10 cellular contexts compared by ENCODE assay signal in the genomic region with DNA sequence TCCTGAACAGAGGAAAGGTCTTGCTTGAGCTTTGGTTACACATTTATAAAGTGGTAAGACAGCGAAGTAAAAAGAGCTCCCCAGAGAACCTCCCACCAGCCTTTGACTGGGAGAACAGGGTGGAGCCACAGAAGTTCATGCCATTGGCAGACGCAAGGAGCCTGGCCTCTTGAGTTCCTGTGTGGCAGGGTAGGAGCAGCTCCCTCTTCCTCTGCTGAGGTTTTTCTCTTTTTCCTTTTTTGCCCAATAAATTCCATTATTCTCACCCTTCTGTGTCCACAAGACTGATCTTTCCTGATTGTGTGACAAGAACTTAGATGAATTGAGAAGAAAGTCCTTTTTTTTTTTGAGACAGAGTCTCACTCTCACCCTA. TPM values are rescaled to one million over a fixed set of nuclear protein-coding genes. Genes with fewer than 3 reads are reported as not detected.
DNase-seq lines count a peak whose midpoint lies in the region; ATAC-seq and TF ChIP-seq lines count a peak whose summit lies in the region.
"Had no signal": no experiment of that assay in that cellular context is flagged by ENCODE, and none has a peak within 500 bp of the region (broad histone marks: within the 10 kb centered on the region; RNA-seq: fewer than 3 reads in every experiment).

No MANE protein-coding gene starts in this region.

- peaks cover 36% of the 10 kb centered on the region for H3K9me3 Mint-ChIP-seq in HFFc6
- peaks cover 5% of the 10 kb centered on the region for H3K9me3 Mint-ChIP-seq in central memory CD8-positive, alpha-beta T cell

- H3K4me3 Mint-ChIP-seq in HFFc6, result no peak overlapping the region
- H3K4me3 Mint-ChIP-seq in central memory CD8-positive, alpha-beta T cell, result peak overlapping the region; percentile 42

- peak overlapping the region; percentile 80 for H3K27ac Mint-ChIP-seq in HFFc6
- H3K27ac Mint-ChIP-seq in central memory CD8-positive, alpha-beta T cell (ENCODE audit: low read depth), result peak overlapping the region; percentile 83

- DNase-seq in HFFc6 (no peak), omental fat pad (ENCODE audit: low spot score) (no peak), NCI-H2227 treated with DMSO at 0.1 percent for 48 hours (lab: John Stamatoyannopoulos, UW) (no peak)
- peak; percentile 50 to 54 for DNase-seq in activated CD4-positive, alpha-beta T cell treated with anti-CD3 and anti-CD28 coated beads, Interleukin-2, amount 50 U/mL, for 4 hours
- no peak for DNase-seq in central memory CD8-positive, alpha-beta T cell (ENCODE audit: low spot score in 2 of 2)
- peak; percentile 73 for DNase-seq in stimulated activated CD4-positive, alpha-beta T cell treated with anti-CD3 and anti-CD28 coated beads, Interleukin-15, amount 100 ng/mL, for 24 hours
- DNase-seq: lower lobe of right lung, T1000 had no signal

- TF ChIP-seq CTCF in HFFc6 (IDR thresholded peaks at IDR 0.05) (no peak), omental fat pad (IDR thresholded peaks at IDR 0.05) (no peak)

- peaks cover 33% of the 10 kb centered on the region for H3K4me1 Mint-ChIP-seq in HFFc6 (ENCODE audit: low read depth)
- peaks cover 53% of the 10 kb centered on the region for H3K4me1 Mint-ChIP-seq in central memory CD8-positive, alpha-beta T cell

- peak; percentile 47 for ATAC-seq in central memory CD8-positive, alpha-beta T cell (replicated peaks; ENCODE audit: extremely low read depth, poor library complexity, severe bottlenecking)
- ATAC-seq in GM18909 (IDR thresholded peaks at IDR 0.05; ENCODE audit: poor library complexity, unreplicated experiment) (no peak), GM21515 (IDR thresholded peaks at IDR 0.05; ENCODE audit: unreplicated experiment) (no peak), omental fat pad (ENCODE audit: low FRiP score) (no peak)

- H3K27me3 Mint-ChIP-seq in HFFc6 (ENCODE audit: insufficient read depth), result peaks cover 2% of the 10 kb centered on the region
- H3K27me3 Mint-ChIP-seq in central memory CD8-positive, alpha-beta T cell, result no peaks in the 10 kb centered on the region

- H3K36me3 Mint-ChIP-seq in HFFc6 (ENCODE audit: low read depth), result peaks cover 49% of the 10 kb centered on the region
- H3K36me3 Mint-ChIP-seq in central memory CD8-positive, alpha-beta T cell (ENCODE audit: insufficient read depth), result peaks cover 8% of the 10 kb centered on the region

RNA-seq across cellular contexts. Expression of a gene that starts 4.3 kb away (rescaled TPM):
- total RNA-seq in HFFc6 (2021; fragmentation: NEBNext Ultra II Directional; extraction: Animal tissue kit (Norgen Biotek cat#: 25700)), result 10 to 100 TPM in 1 of 6 experiments, 1 to 10 TPM in 5; 8.0 to 10.1 (median 9.3) TPM
- 10 to 100 TPM; 17.3 to 29.3 (median 21.8) TPM for total RNA-seq in omental fat pad

RNA-seq across cellular contexts. Expression of a gene that starts 51.5 kb away (rescaled TPM):
- total RNA-seq in HFFc6 (2021; fragmentation: NEBNext Ultra II Directional; extraction: Animal tissue kit (Norgen Biotek cat#: 25700)), result not detected
- total RNA-seq in omental fat pad, result not detected
- total RNA-seq: lower lobe of right lung had no signal

Comparison
In these comparisons a context has a peak if more than half of its experiments do, and no peak if none do; other contexts are left out.
1. DNase-seq: peak in activated CD4-positive, alpha-beta T cell treated with anti-CD3 and anti-CD28 coated beads, Interleukin-2, amount 50 U/mL, for 4 hours (2 of 2) and stimulated activated CD4-positive, alpha-beta T cell treated with anti-CD3 and anti-CD28 coated beads, Interleukin-15, amount 100 ng/mL, for 24 hours (single experiment); none in HFFc6 (single experiment), central memory CD8-positive, alpha-beta T cell (0 of 2), omental fat pad (single experiment) and NCI-H2227 treated with DMSO at 0.1 percent for 48 hours (single experiment).